15 cellular contexts compared by ENCODE assay signal in the genomic region with DNA sequence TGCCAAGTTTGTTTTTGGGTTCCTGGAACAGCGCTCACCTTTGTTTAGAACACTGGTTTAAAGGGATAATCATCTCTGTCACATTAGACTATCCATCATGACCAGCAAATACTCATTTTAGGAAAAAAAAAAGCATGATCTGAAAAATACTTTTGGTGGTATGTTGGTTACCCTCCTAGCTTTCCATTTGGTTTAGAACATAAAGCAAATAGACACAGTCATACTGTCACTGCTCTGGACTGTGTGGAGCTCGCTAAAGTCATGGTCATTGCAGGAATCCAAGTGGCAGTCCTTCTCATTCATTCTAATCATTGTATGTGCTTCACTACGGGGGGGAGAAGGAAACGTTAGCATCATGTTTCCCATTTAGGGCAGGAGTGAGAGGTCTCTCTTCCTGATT.
"Had no signal": no experiment of that assay in that cellular context is flagged by ENCODE, and none has a peak within 500 bp of the region (broad histone marks: within the 10 kb centered on the region; RNA-seq: fewer than 3 reads in every experiment).

No MANE protein-coding gene starts in this region.

- H3K4me1 Mint-ChIP-seq: neural progenitor cell had no signal

- H3K27me3 Mint-ChIP-seq: activated naive CD4-positive, alpha-beta T cell treated with anti-CD3 and anti-CD28 coated beads, Interleukin-2, amount 10 ng/mL, durations not matched to agents 7 days and 5 days had no signal

- H3K27ac ChIP-seq: body of pancreas, foreskin keratinocyte, neural progenitor cell, pancreas, thyroid gland had no signal

- H3K4me2 ChIP-seq: neural progenitor cell had no signal

- H3K9me3 ChIP-seq: body of pancreas, pancreas, thyroid gland had no signal

- H2AFZ ChIP-seq: neural progenitor cell had no signal

- H3K4me1 ChIP-seq: neural progenitor cell had no signal

- ATAC-seq: body of pancreas, foreskin keratinocyte had no signal

- H3K4me3 Mint-ChIP-seq: activated naive CD4-positive, alpha-beta T cell treated with anti-CD3 and anti-CD28 coated beads, Interleukin-2, amount 10 ng/mL, durations not matched to agents 7 days and 5 days; neural progenitor cell; T-helper 2 cell treated with Interferon-gamma antibody and Interleukin-4, amounts not matched to agents 5 μg/mL and 100 μg/mL, for 36 hours had no signal

- DNase-seq: activated CD4-positive, alpha-beta T cell treated with anti-CD3 and anti-CD28 coated beads, Interleukin-2, amount 50 U/mL, for 1 hour; activated CD4-positive, CD25-positive, alpha-beta regulatory T cell; activated CD8-positive, alpha-beta memory T cell treated with anti-CD3 and anti-CD28 coated beads for 24 hours; activated naive CD4-positive, alpha-beta T cell treated with anti-CD3 and anti-CD28 coated beads, Interleukin-2, amount 10 ng/mL, durations not matched to agents 7 days and 5 days; amniotic stem cell; body of pancreas; effector memory CD4-positive, alpha-beta T cell; foreskin keratinocyte; glutamatergic neuron; pancreas; stimulated activated CD4-positive, alpha-beta T cell treated with anti-CD3 and anti-CD28 coated beads, Interleukin-1b, Interleukin-23, amount 100 ng/mL, for 48 hours; SW 1271; thyroid gland had no signal

- H3K27me3 ChIP-seq: body of pancreas, foreskin keratinocyte, neural progenitor cell, pancreas, thyroid gland had no signal

- H3K9ac ChIP-seq: neural progenitor cell had no signal

- H3K4me3 ChIP-seq: body of pancreas, neural progenitor cell, pancreas, thyroid gland had no signal

- H3K9me3 Mint-ChIP-seq: activated naive CD4-positive, alpha-beta T cell treated with anti-CD3 and anti-CD28 coated beads, Interleukin-2, amount 10 ng/mL, durations not matched to agents 7 days and 5 days; neural progenitor cell; T-helper 2 cell treated with Interferon-gamma antibody and Interleukin-4, amounts not matched to agents 5 μg/mL and 100 μg/mL, for 36 hours had no signal

- H3K27ac Mint-ChIP-seq: activated naive CD4-positive, alpha-beta T cell treated with anti-CD3 and anti-CD28 coated beads, Interleukin-2, amount 10 ng/mL, durations not matched to agents 7 days and 5 days; neural progenitor cell; T-helper 2 cell treated with Interferon-gamma antibody and Interleukin-4, amounts not matched to agents 5 μg/mL and 100 μg/mL, for 36 hours had no signal
